ENCODE assay signal across 20 cellular contexts in genomic region chr13:110856941-110857835, GRCh38. TPM values are rescaled to one million over a fixed set of nuclear protein-coding genes. Genes with fewer than 3 reads are reported as not detected.
DNase-seq lines count a peak whose midpoint lies in the region; ATAC-seq and TF ChIP-seq lines count a peak whose summit lies in the region.
"Had no signal": no experiment of that assay in that cellular context is flagged by ENCODE, and none has a peak within 500 bp of the region (broad histone marks: within the 10 kb centered on the region; RNA-seq: fewer than 3 reads in every experiment).

No MANE protein-coding gene starts in this region.

- H3K9me3 Mint-ChIP-seq in effector memory CD8-positive, alpha-beta T cell: peaks cover 0 to 2% of the 10 kb centered on the region in 2 donors
- peaks cover 5 to 12% of the 10 kb centered on the region in 2 experiments; a peak in 4 of 5 replicates for H3K9me3 Mint-ChIP-seq in H9

- H3K23ac ChIP-seq in H9 (ENCODE audit: insufficient read length, low read depth, low read length): no peak overlapping the region

- DNase-seq in GM12865 (ENCODE audit: low read depth): peak; percentile 61
- peak in 2 of 3 experiments; percentile 6 to 11 for DNase-seq in effector memory CD8-positive, alpha-beta T cell
- no peak for DNase-seq in H9
- no peak for DNase-seq in DMS114 treated with DMSO at 0.1 percent for 48 hours (lab: John Stamatoyannopoulos, UW; ENCODE audit: unreplicated experiment)
- no peak for DNase-seq in NCI-H2227 (lab: John Stamatoyannopoulos, UW; ENCODE audit: unreplicated experiment)
- no peak for DNase-seq in NCI-H526 (lab: John Stamatoyannopoulos, UW)
- DNase-seq: activated CD4-positive, alpha-beta T cell treated with anti-CD3 and anti-CD28 coated beads, Interleukin-2, amount 50 U/mL, for 1 hour; activated effector memory CD4-positive, alpha-beta T cell treated with Interleukin-2 at 50 U/mL for 16 hours; esophagus squamous epithelium; heart right ventricle; KBM-7; kidney; midbrain; NCI-H1417 treated with DMSO at 0.1 percent for 48 hours; NCI-H2227 treated with DMSO at 0.1 percent for 48 hours; SJCRH30; stimulated activated CD4-positive, alpha-beta T cell treated with anti-CD3 and anti-CD28 coated beads, Interleukin-4, amount 100 ng/mL, for 1 hour; upper lobe of left lung had no signal

- H3K27ac Mint-ChIP-seq in effector memory CD8-positive, alpha-beta T cell: peak overlapping the region in 1 of 2 donors; percentile 14
- H3K27ac Mint-ChIP-seq in H9: no peak overlapping the region

- no peak overlapping the region for H2BK15ac ChIP-seq in H9 (ENCODE audit: low read depth, low read length)

- H2BK12ac ChIP-seq in H9 (ENCODE audit: insufficient read length, low read depth, low read length): no peak overlapping the region

- no peak overlapping the region for H2AFZ ChIP-seq in H9 (ENCODE audit: low read length)

- no peak overlapping the region for H3K18ac ChIP-seq in H9 (ENCODE audit: insufficient read length, low read depth, low read length)

- no peaks in the 10 kb centered on the region for H3K9me3 ChIP-seq in H9 (ENCODE audit: control insufficient read depth, low read depth, low read length)
- H3K9me3 ChIP-seq: SJCRH30 had no signal

- H3T11ph ChIP-seq in H9 (ENCODE audit: low read length): no peak overlapping the region

- H3K4me2 ChIP-seq in H9 (ENCODE audit: insufficient read depth, insufficient read length, low read length): no peak overlapping the region

- no peak overlapping the region for H3K27ac ChIP-seq in H9 (ENCODE audit: insufficient read length, low read depth, low read length)
- H3K27ac ChIP-seq: esophagus squamous epithelium, heart right ventricle, SJCRH30, upper lobe of left lung had no signal

- H2AK5ac ChIP-seq in H9 (ENCODE audit: insufficient read length, low read length): no peak overlapping the region

- no peaks in the 10 kb centered on the region for H3K79me1 ChIP-seq in H9 (ENCODE audit: insufficient read depth, low read depth, low read length, poor library complexity, severe bottlenecking)

- H3K4me3 ChIP-seq in GM12865 (ENCODE audit: low read depth, low read length): no peak overlapping the region
- H3K4me3 ChIP-seq: esophagus squamous epithelium, heart right ventricle, SJCRH30, upper lobe of left lung had no signal

- no peaks in the 10 kb centered on the region for H3K79me2 ChIP-seq in H9 (ENCODE audit: insufficient read depth, low read length)

- peaks cover 10 to 13% of the 10 kb centered on the region in 2 donors for H3K4me1 Mint-ChIP-seq in effector memory CD8-positive, alpha-beta T cell (ENCODE audit: low read depth in 2 of 2)
- H3K4me1 Mint-ChIP-seq in H9: peaks cover 7 to 13% of the 10 kb centered on the region in 2 experiments

- no peak overlapping the region for H3K56ac ChIP-seq in H9 (ENCODE audit: insufficient read length, low read depth, low read length)

- ATAC-seq in GM21423 (IDR thresholded peaks at IDR 0.05; ENCODE audit: unreplicated experiment) (peak; percentile 69), HG03354 (IDR thresholded peaks at IDR 0.05; ENCODE audit: poor library complexity, severe bottlenecking, unreplicated experiment) (peak; percentile 68)
- ATAC-seq in effector memory CD8-positive, alpha-beta T cell (replicated peaks): peak; percentile 96
- ATAC-seq: heart right ventricle had no signal

- H3K27me3 ChIP-seq in H9 (ENCODE audit: insufficient read depth, low read length): no peaks in the 10 kb centered on the region
- H3K27me3 ChIP-seq: esophagus squamous epithelium, heart right ventricle, SJCRH30, upper lobe of left lung had no signal

- H3K27me3 Mint-ChIP-seq in effector memory CD8-positive, alpha-beta T cell: peaks cover 0 to 9% of the 10 kb centered on the region in 2 donors
- H3K27me3 Mint-ChIP-seq in H9 (ENCODE audit: low read depth): peaks cover 6% of the 10 kb centered on the region

- no peaks in the 10 kb centered on the region for H4K20me1 ChIP-seq in H9 (ENCODE audit: control insufficient read depth, insufficient read depth, insufficient read length)

- H2BK120ac ChIP-seq in H9 (ENCODE audit: low read depth, low read length, poor library complexity, severe bottlenecking): no peak overlapping the region

- no peaks in the 10 kb centered on the region for H3K4me1 ChIP-seq in H9 (ENCODE audit: insufficient read depth, low read length)
- H3K4me1 ChIP-seq: esophagus squamous epithelium, heart right ventricle, upper lobe of left lung had no signal

- no peak overlapping the region for H2BK20ac ChIP-seq in H9 (ENCODE audit: low read depth, low read length, poor library complexity, severe bottlenecking)

- H3K23me2 ChIP-seq in H9 (ENCODE audit: insufficient read length, low read depth, low read length, poor library complexity, severe bottlenecking): no peaks in the 10 kb centered on the region

- H2BK5ac ChIP-seq in H9 (ENCODE audit: insufficient read length, low read length): no peak overlapping the region

- TF ChIP-seq CTCF in GM12865 (IDR thresholded peaks at IDR 0.05; ENCODE audit: insufficient read depth, low read depth, low read length, missing control alignments) (no peak), H9 (conservative IDR thresholded peaks at IDR 0.05) (no peak)

- no peak overlapping the region for H4K5ac ChIP-seq in H9 (ENCODE audit: insufficient read length, low read depth, low read length)

- H4K91ac ChIP-seq in H9 (ENCODE audit: insufficient read length, low read depth, low read length): no peak overlapping the region

- WGBS in H9 (ENCODE audit: extremely low coverage, insufficient read length, low lambda C conversion rate): no CpG with 5 or more reads among the region's 3 CpGs

- no peak overlapping the region for H3K9ac ChIP-seq in H9 (ENCODE audit: extremely low read depth, insufficient read length, low read length)

- peak overlapping the region in 1 of 2 donors; percentile 2 for H3K4me3 Mint-ChIP-seq in effector memory CD8-positive, alpha-beta T cell
- H3K4me3 Mint-ChIP-seq in H9: no peak overlapping the region

- no peak overlapping the region for H4K8ac ChIP-seq in H9 (replicated peaks; ENCODE audit: insufficient read length, low read depth, low read length)

- peaks cover 3% of the 10 kb centered on the region for H3K36me3 Mint-ChIP-seq in effector memory CD8-positive, alpha-beta T cell (ENCODE audit: insufficient read depth)
- peaks cover 0 to 6% (median 2%) of the 10 kb centered on the region in 3 experiments; a peak in 4 of 7 replicates for H3K36me3 Mint-ChIP-seq in H9 (ENCODE audit: insufficient read depth in 1 of 3, low read depth in 3 of 3)

- no peak overlapping the region for H3K14ac ChIP-seq in H9 (ENCODE audit: insufficient read depth, low read length)

- H3K4ac ChIP-seq in H9 (ENCODE audit: low read depth, low read length): no peak overlapping the region

RNA-seq across cellular contexts. Expression of gene ANKRD10, which starts 57.7 kb away (rescaled TPM):
- 159 and 160 TPM in 2 replicates for total RNA-seq in H9 (2021)

Comparison
In these comparisons a context has a peak if more than half of its experiments do, and no peak if none do; other contexts are left out.
1. DNase-seq: peak in GM12865 (single experiment) and effector memory CD8-positive, alpha-beta T cell (2 of 3); none in H9 (single experiment), DMS114 treated with DMSO at 0.1 percent for 48 hours (single experiment), NCI-H2227 (single experiment) and NCI-H526 (0 of 2).
2. Peak in every context shown above with its lines, with median percentiles within 50 percentile points of each other: ATAC-seq.